In the genomic region with DNA sequence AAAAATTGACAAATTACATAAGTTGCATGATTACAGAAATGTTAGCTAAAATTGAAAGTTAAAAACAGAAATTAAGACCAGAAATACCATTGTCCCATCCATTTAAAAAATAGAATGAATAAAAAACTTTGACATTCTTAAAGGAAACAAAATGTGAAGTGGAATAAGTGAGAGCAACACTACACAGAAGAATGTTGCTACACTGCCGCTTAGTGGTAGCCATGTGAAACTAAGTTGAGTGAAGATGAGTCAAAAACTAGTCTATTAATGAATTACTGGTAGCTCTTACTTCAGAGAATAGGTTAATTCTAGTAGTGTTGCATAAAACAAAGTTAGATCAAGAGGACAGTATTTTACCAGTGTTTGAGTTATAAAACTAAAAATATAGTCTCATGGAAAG, we compare ENCODE assay signal across 8 cellular contexts.
DNase-seq lines count a peak whose midpoint lies in the region; ATAC-seq and TF ChIP-seq lines count a peak whose summit lies in the region.

No MANE protein-coding gene starts in this region.

- H3K36me3 ChIP-seq in heart right ventricle (no peaks in the 10 kb centered on the region), NT2/D1 (ENCODE audit: insufficient read depth, insufficient read length, low read length) (no peaks in the 10 kb centered on the region), fibroblast of lung (ENCODE audit: control insufficient read depth, insufficient read depth, low read length) (no peaks in the 10 kb centered on the region), thyroid gland (no peaks in the 10 kb centered on the region)
- H3K36me3 ChIP-seq in CD8-positive, alpha-beta memory T cell (ENCODE audit: insufficient read depth, low read length): no peaks in the 10 kb centered on the region

- H3K4me1 ChIP-seq in heart right ventricle (no peaks in the 10 kb centered on the region), NT2/D1 (ENCODE audit: insufficient read depth, insufficient read length) (no peaks in the 10 kb centered on the region), fibroblast of lung (ENCODE audit: control insufficient read depth, extremely low read depth, insufficient read depth, low read length) (no peaks in the 10 kb centered on the region), thyroid gland (no peaks in the 10 kb centered on the region)
- H3K4me1 ChIP-seq in CD8-positive, alpha-beta memory T cell (ENCODE audit: insufficient read depth, low read length): no peaks in the 10 kb centered on the region

- CTCF ChIA-PET in activated CD8-positive, alpha-beta T cell treated with anti-CD3 and anti-CD28 coated beads for 36 hours (lab: Charles Lee): interaction anchor here (0.7 kb wide), 1 partner anchor 772 kb away, joined by 3 read pairs; no protein-coding TSS in a partner anchor
- CTCF ChIA-PET in CD8-positive, alpha-beta memory T cell (lab: Charles Lee): no interaction called here

- no peaks in the 10 kb centered on the region for H3K9me3 ChIP-seq in heart right ventricle
- H3K9me3 ChIP-seq in NT2/D1 (ENCODE audit: insufficient read depth, low read length): no peaks in the 10 kb centered on the region
- H3K9me3 ChIP-seq in fibroblast of lung (ENCODE audit: control insufficient read depth, insufficient read depth, low read depth, low read length): no peaks in the 10 kb centered on the region
- no peaks in the 10 kb centered on the region for H3K9me3 ChIP-seq in thyroid gland
- no peaks in the 10 kb centered on the region for H3K9me3 ChIP-seq in CD8-positive, alpha-beta memory T cell (ENCODE audit: low read length)

- intact Hi-C loops in heart right ventricle (cut with DNase I) (no loop called here), Right ventricle myocardium superior (cut with DNase I) (no loop called here), thyroid gland (cut with DNase I) (no loop called here)
- intact Hi-C loops in activated CD8-positive, alpha-beta T cell treated with anti-CD3 and anti-CD28 coated beads for 36 hours (cut with micrococcal nuclease): no loop called here

- TF ChIP-seq POLR2A in thyroid gland (IDR thresholded peaks at IDR 0.05): no peak

- H3K4me3 ChIP-seq in heart right ventricle (no peak overlapping the region), NT2/D1 (ENCODE audit: insufficient read length, low read depth) (no peak overlapping the region), fibroblast of lung (replicated peaks in 1 of 4; ENCODE audit: control extremely low read depth in 1 of 4, insufficient read depth in 1 of 4, low read depth in 3 of 4, low read length in 4 of 4) (no peak overlapping the region), thyroid gland (replicated peaks in 1 of 3) (no peak overlapping the region)
- H3K4me3 ChIP-seq in CD8-positive, alpha-beta memory T cell (ENCODE audit: low read length): no peak overlapping the region

- POLR2A ChIA-PET in activated CD8-positive, alpha-beta T cell treated with anti-CD3 and anti-CD28 coated beads for 36 hours (lab: Charles Lee): no interaction called here
- POLR2A ChIA-PET in CD8-positive, alpha-beta memory T cell (lab: Charles Lee): no interaction called here

- H3K9ac ChIP-seq in NT2/D1 (ENCODE audit: insufficient read length, low read depth) (no peak overlapping the region), fibroblast of lung (ENCODE audit: insufficient read depth, low read length) (no peak overlapping the region)

- H3K27me3 ChIP-seq in heart right ventricle (peaks cover 0 to 23% (median 0%) of the 10 kb centered on the region in 7 donors), NT2/D1 (ENCODE audit: insufficient read depth, insufficient read length) (no peaks in the 10 kb centered on the region), fibroblast of lung (ENCODE audit: control insufficient read depth, insufficient read depth, low read length) (no peaks in the 10 kb centered on the region), thyroid gland (no peaks in the 10 kb centered on the region)
- no peaks in the 10 kb centered on the region for H3K27me3 ChIP-seq in CD8-positive, alpha-beta memory T cell (ENCODE audit: insufficient read depth, low read length, poor library complexity, severe bottlenecking)

- H3K9me3 Mint-ChIP-seq in activated CD8-positive, alpha-beta T cell treated with anti-CD3 and anti-CD28 coated beads for 36 hours: no peaks in the 10 kb centered on the region
- H3K9me3 Mint-ChIP-seq in CD8-positive, alpha-beta memory T cell: no peaks in the 10 kb centered on the region

- H3K4me2 ChIP-seq in fibroblast of lung (ENCODE audit: extremely low read depth, insufficient read depth, low read length): no peak overlapping the region

- ATAC-seq in heart right ventricle (no peak), Right ventricle myocardium superior (ENCODE audit: poor library complexity) (no peak), HG02763 (IDR thresholded peaks at IDR 0.05; ENCODE audit: unreplicated experiment) (peak; percentile 83)
- ATAC-seq in activated CD8-positive, alpha-beta T cell treated with anti-CD3 and anti-CD28 coated beads for 36 hours: no peak

- peak in 7 of 9 donors; percentile 20 to 54 (median 40) for TF ChIP-seq CTCF in heart right ventricle (IDR thresholded peaks at IDR 0.05)
- peak; percentile 22 to 60 for TF ChIP-seq CTCF in fibroblast of lung (conservative IDR thresholded peaks at IDR 0.05 in 1 of 2, IDR thresholded peaks at IDR 0.05 in 1 of 2; ENCODE audit: low read depth in 1 of 2, low read length in 2 of 2)
- TF ChIP-seq CTCF in thyroid gland (IDR thresholded peaks at IDR 0.05): peak in 4 of 6 experiments; percentile 11 to 39 (median 28)
- no peak for TF ChIP-seq CTCF in activated CD8-positive, alpha-beta T cell treated with anti-CD3 and anti-CD28 coated beads for 36 hours (IDR thresholded peaks at IDR 0.05)

- H3K79me2 ChIP-seq in fibroblast of lung (ENCODE audit: control insufficient read depth, insufficient read depth, low read length): no peaks in the 10 kb centered on the region

- H3K27ac ChIP-seq in heart right ventricle (no peak overlapping the region), fibroblast of lung (ENCODE audit: insufficient read depth, low read length) (no peak overlapping the region), thyroid gland (no peak overlapping the region)
- H3K27ac ChIP-seq in CD8-positive, alpha-beta memory T cell (ENCODE audit: low read depth, low read length): no peak overlapping the region

- H4K20me1 ChIP-seq in fibroblast of lung (ENCODE audit: control insufficient read depth, extremely low read depth, insufficient read depth, low read length): no peaks in the 10 kb centered on the region

- no peak overlapping the region for H3K27ac Mint-ChIP-seq in activated CD8-positive, alpha-beta T cell treated with anti-CD3 and anti-CD28 coated beads for 36 hours
- H3K27ac Mint-ChIP-seq in CD8-positive, alpha-beta memory T cell: no peak overlapping the region

- H3K4me1 Mint-ChIP-seq in activated CD8-positive, alpha-beta T cell treated with anti-CD3 and anti-CD28 coated beads for 36 hours (ENCODE audit: low read depth): no peaks in the 10 kb centered on the region
- no peaks in the 10 kb centered on the region for H3K4me1 Mint-ChIP-seq in CD8-positive, alpha-beta memory T cell

- no peaks in the 10 kb centered on the region for H3K27me3 Mint-ChIP-seq in activated CD8-positive, alpha-beta T cell treated with anti-CD3 and anti-CD28 coated beads for 36 hours
- H3K27me3 Mint-ChIP-seq in CD8-positive, alpha-beta memory T cell: no peaks in the 10 kb centered on the region

- DNase-seq in heart right ventricle: no peak
- DNase-seq in Right ventricle myocardium superior: no peak
- peak; percentile 39 for DNase-seq in NT2/D1 (ENCODE audit: low read depth, low spot score)
- DNase-seq in fibroblast of lung (ENCODE audit: low read depth in 2 of 2): peak in 1 of 2 donors; percentile 50
- no peak for DNase-seq in thyroid gland
- DNase-seq in activated CD8-positive, alpha-beta T cell treated with anti-CD3 and anti-CD28 coated beads for 36 hours: no peak
- no peak for DNase-seq in CD8-positive, alpha-beta memory T cell

- no peak overlapping the region for H2AFZ ChIP-seq in fibroblast of lung (ENCODE audit: low read length)

- WGBS in heart right ventricle, 2 donors: 0 to 5% methylated on average over 1 of the region's 1 CpG
- WGBS in thyroid gland, 2 donors: 0 to 4% methylated on average over 1 of the region's 1 CpG

- no peak overlapping the region for H3K4me3 Mint-ChIP-seq in activated CD8-positive, alpha-beta T cell treated with anti-CD3 and anti-CD28 coated beads for 36 hours
- H3K4me3 Mint-ChIP-seq in CD8-positive, alpha-beta memory T cell: no peak overlapping the region

- no peaks in the 10 kb centered on the region for H3K36me3 Mint-ChIP-seq in activated CD8-positive, alpha-beta T cell treated with anti-CD3 and anti-CD28 coated beads for 36 hours (ENCODE audit: low read depth)
- H3K36me3 Mint-ChIP-seq in CD8-positive, alpha-beta memory T cell: no peaks in the 10 kb centered on the region
